Comparison of ENCODE assay signal across 8 cellular contexts in genomic region chr19:35629332-35629633, GRCh38. TPM values are rescaled to one million over a fixed set of nuclear protein-coding genes. Genes with fewer than 3 reads are reported as not detected.
DNase-seq lines count a peak whose midpoint lies in the region; ATAC-seq and TF ChIP-seq lines count a peak whose summit lies in the region.

No MANE protein-coding gene starts in this region.

- H3K27ac ChIP-seq in CD4-positive, CD25-positive, alpha-beta regulatory T cell (ENCODE audit: insufficient read depth, low read length, poor library complexity, severe bottlenecking), result peak overlapping the region; percentile 86
- H3K27ac ChIP-seq in cingulate gyrus (ENCODE audit: low read depth, low read length), result peak overlapping the region; percentile 69

- no peak for DNase-seq in CD4-positive, CD25-positive, alpha-beta regulatory T cell
- peak; percentile 20 for DNase-seq in HT-29 (ENCODE audit: low spot score)
- no peak for DNase-seq in amniotic stem cell (lab: John Stamatoyannopoulos, UW)
- DNase-seq in AG08395 (ENCODE audit: low spot score), result no peak

- peaks cover 6 to 37% (median 16%) of the 10 kb centered on the region in 4 donors for H3K4me1 Mint-ChIP-seq in CD4-positive, CD25-positive, alpha-beta regulatory T cell
- H3K4me1 Mint-ChIP-seq in nephron, result peaks cover 6% of the 10 kb centered on the region

- peaks cover 32% of the 10 kb centered on the region for H3K36me3 Mint-ChIP-seq in CD4-positive, CD25-positive, alpha-beta regulatory T cell
- H3K36me3 Mint-ChIP-seq in nephron (ENCODE audit: low read depth), result peaks cover 24% of the 10 kb centered on the region

- ATAC-seq in CD4-positive, CD25-positive, alpha-beta regulatory T cell (ENCODE audit: low read depth in 2 of 2), result no peak
- ATAC-seq in HG03108 (IDR thresholded peaks at IDR 0.05; ENCODE audit: unreplicated experiment) (no peak), HG03442 (IDR thresholded peaks at IDR 0.05; ENCODE audit: unreplicated experiment) (no peak)

- H3K9me3 ChIP-seq in CD4-positive, CD25-positive, alpha-beta regulatory T cell (ENCODE audit: control insufficient read depth in 2 of 2, low read length in 2 of 2), result no peaks in the 10 kb centered on the region

- peak overlapping the region; percentile 74 for H3K4me3 ChIP-seq in CD4-positive, CD25-positive, alpha-beta regulatory T cell (ENCODE audit: low read depth, low read length)

- H3K27me3 Mint-ChIP-seq in CD4-positive, CD25-positive, alpha-beta regulatory T cell, result no peaks in the 10 kb centered on the region
- H3K27me3 Mint-ChIP-seq in nephron (ENCODE audit: low read depth), result peaks cover 4% of the 10 kb centered on the region

- peaks cover 16% of the 10 kb centered on the region for H3K4me1 ChIP-seq in CD4-positive, CD25-positive, alpha-beta regulatory T cell (ENCODE audit: control insufficient read depth, insufficient read depth, low read length, poor library complexity, severe bottlenecking)

- H3K9me3 Mint-ChIP-seq in CD4-positive, CD25-positive, alpha-beta regulatory T cell, result peaks cover 0 to 1% (median 0%) of the 10 kb centered on the region in 7 donors
- H3K9me3 Mint-ChIP-seq in nephron, result no peaks in the 10 kb centered on the region

- peaks cover 34% of the 10 kb centered on the region for H3K36me3 ChIP-seq in CD4-positive, CD25-positive, alpha-beta regulatory T cell (ENCODE audit: control insufficient read depth, insufficient read depth, low read length)

- no peak for TF ChIP-seq CTCF in nephron (IDR thresholded peaks at IDR 0.05; ENCODE audit: unreplicated experiment in 3 of 3)

- no peaks in the 10 kb centered on the region for H3K27me3 ChIP-seq in CD4-positive, CD25-positive, alpha-beta regulatory T cell (ENCODE audit: control insufficient read depth, insufficient read depth, low read length)

- peak overlapping the region in 2 of 3 donors; percentile 98 to 99 for H3K27ac Mint-ChIP-seq in CD4-positive, CD25-positive, alpha-beta regulatory T cell
- no peak overlapping the region for H3K27ac Mint-ChIP-seq in nephron

- H3K4me3 Mint-ChIP-seq in CD4-positive, CD25-positive, alpha-beta regulatory T cell, result peak overlapping the region; percentile 94 to 100 (median 98)
- H3K4me3 Mint-ChIP-seq in nephron, result peak overlapping the region; percentile 93 to 99 (median 98)

RNA-seq across cellular contexts. Expression of gene RBM42, which starts 0.4 kb away (rescaled TPM):
- total RNA-seq in CD4-positive, CD25-positive, alpha-beta regulatory T cell, result 52.3 TPM
- polyA plus RNA-seq in CD4-positive, CD25-positive, alpha-beta regulatory T cell, result 10 to 100 TPM; 54.4 to 69.0 (median 59.2) TPM
- total RNA-seq in HT-29 (2014; rRNA removed; shearing (Covaris generic)), result 218 and 225 TPM in 2 replicates

RNA-seq across cellular contexts. Expression of gene ETV2, which starts 12.3 kb away (rescaled TPM):
- total RNA-seq in CD4-positive, CD25-positive, alpha-beta regulatory T cell, result not detected
- polyA plus RNA-seq in CD4-positive, CD25-positive, alpha-beta regulatory T cell, result under 1 TPM in 3 of 4 donors, not detected in 1; 0.44 to 0.67 (median 0.46) TPM
- 2.0 and 3.5 TPM in 2 replicates for total RNA-seq in HT-29 (2014; rRNA removed; shearing (Covaris generic))

RNA-seq across cellular contexts. Expression of gene HAUS5, which starts 16.7 kb away (rescaled TPM):
- total RNA-seq in CD4-positive, CD25-positive, alpha-beta regulatory T cell, result 25.9 TPM
- polyA plus RNA-seq in CD4-positive, CD25-positive, alpha-beta regulatory T cell, result 1 to 10 TPM; 5.1 to 8.1 (median 6.6) TPM
- 71.8 and 75.9 TPM in 2 replicates for total RNA-seq in HT-29 (2014; rRNA removed; shearing (Covaris generic))

RNA-seq across cellular contexts. Expression of gene COX6B1, which starts 18.8 kb away (rescaled TPM):
- 249 TPM for total RNA-seq in CD4-positive, CD25-positive, alpha-beta regulatory T cell
- 100 to 1,000 TPM; 854 to 919 (median 912) TPM for polyA plus RNA-seq in CD4-positive, CD25-positive, alpha-beta regulatory T cell
- 846 and 847 TPM in 2 replicates for total RNA-seq in HT-29 (2014; rRNA removed; shearing (Covaris generic))

RNA-seq across cellular contexts. Expression of gene UPK1A, which starts 37.0 kb away (rescaled TPM):
- not detected for total RNA-seq in CD4-positive, CD25-positive, alpha-beta regulatory T cell
- polyA plus RNA-seq in CD4-positive, CD25-positive, alpha-beta regulatory T cell, result not detected
- not detected in 2 replicates for total RNA-seq in HT-29 (2014; rRNA removed; shearing (Covaris generic))

Comparison
In these comparisons a context has a peak if more than half of its experiments do, and no peak if none do; other contexts are left out.
1. H3K27ac Mint-ChIP-seq: peak in CD4-positive, CD25-positive, alpha-beta regulatory T cell (2 of 3); none in nephron (0 of 3).